ENCODE assay signal across 1 cellular context in the genomic region with DNA sequence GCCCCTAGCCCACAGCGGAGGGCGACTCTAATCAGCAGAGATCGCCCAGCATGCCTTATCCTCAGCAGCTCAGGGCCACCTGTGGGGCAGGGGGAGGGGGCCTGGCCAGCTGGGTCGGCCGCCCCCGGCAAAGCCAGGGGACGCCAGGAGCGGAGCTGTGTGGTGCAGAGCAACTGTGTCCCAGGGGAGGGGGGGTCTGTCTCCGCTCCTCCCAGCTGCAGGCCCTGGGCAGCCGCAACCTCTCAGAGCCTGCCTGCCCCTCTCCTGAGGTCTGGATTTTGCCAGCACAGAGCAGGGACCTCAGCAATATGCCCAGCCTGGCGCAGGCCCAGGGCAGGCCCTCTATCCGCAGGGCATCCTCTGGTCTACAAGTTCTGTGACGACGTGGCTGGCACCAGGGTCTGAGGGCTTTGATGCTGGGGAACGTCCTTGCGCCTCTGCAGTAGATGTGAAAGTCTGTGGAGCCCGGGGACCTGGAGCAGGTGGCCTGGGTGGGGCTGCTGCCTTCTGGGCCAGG.
TF ChIP-seq lines count a peak whose summit lies in the region.

No MANE protein-coding gene starts in this region.

TF ChIP-seq in HEK293, 187 proteins besides CTCF, POLR2A, EP300 and RAD21 (continued from another document):
- TF ChIP-seq, protein P1, sequence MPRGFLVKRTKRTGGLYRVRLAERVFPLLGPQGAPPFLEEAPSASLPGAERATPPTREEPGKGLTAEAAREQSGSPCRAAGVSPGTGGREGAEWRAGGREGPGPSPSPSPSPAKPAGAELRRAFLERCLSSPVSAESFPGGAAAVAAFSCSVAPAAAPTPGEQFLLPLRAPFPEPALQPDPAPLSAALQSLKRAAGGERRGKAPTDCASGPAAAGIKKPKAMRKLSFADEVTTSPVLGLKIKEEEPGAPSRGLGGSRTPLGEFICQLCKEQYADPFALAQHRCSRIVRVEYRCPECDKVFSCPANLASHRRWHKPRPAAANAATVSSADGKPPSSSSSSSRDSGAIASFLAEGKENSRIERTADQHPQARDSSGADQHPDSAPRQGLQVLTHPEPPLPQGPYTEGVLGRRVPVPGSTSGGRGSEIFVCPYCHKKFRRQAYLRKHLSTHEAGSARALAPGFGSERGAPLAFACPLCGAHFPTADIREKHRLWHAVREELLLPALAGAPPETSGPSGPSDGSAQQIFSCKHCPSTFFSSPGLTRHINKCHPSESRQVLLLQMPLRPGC (tag by site-specific recombination; IDR thresholded peaks at IDR 0.05) = no peak
- TF ChIP-seq, protein P2, sequence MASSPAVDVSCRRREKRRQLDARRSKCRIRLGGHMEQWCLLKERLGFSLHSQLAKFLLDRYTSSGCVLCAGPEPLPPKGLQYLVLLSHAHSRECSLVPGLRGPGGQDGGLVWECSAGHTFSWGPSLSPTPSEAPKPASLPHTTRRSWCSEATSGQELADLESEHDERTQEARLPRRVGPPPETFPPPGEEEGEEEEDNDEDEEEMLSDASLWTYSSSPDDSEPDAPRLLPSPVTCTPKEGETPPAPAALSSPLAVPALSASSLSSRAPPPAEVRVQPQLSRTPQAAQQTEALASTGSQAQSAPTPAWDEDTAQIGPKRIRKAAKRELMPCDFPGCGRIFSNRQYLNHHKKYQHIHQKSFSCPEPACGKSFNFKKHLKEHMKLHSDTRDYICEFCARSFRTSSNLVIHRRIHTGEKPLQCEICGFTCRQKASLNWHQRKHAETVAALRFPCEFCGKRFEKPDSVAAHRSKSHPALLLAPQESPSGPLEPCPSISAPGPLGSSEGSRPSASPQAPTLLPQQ (tag by site-specific recombination; IDR thresholded peaks at IDR 0.05) = no peak
- 0 out of 2 replicates have a peak, but pooled peaks have one; percentile 25 for TF ChIP-seq GLIS2 (tag by site-specific recombination; IDR thresholded peaks at IDR 0.05)
- TF ChIP-seq ZIC2 (tag by site-specific recombination; IDR thresholded peaks at IDR 0.05) = peak; percentile 93
TF ChIP-seq in HEK293: peak in this region for 3.
